In genomic region chrX:68822641-68823410, GRCh38 we compare ENCODE assay signal across 8 cellular contexts. TPM values are rescaled to one million over a fixed set of nuclear protein-coding genes. Genes with fewer than 3 reads are reported as not detected.
A peak's percentile ranks its signal among the peaks of the same experiment; 100 is the strongest.
DNase-seq lines count a peak whose midpoint lies in the region; ATAC-seq and TF ChIP-seq lines count a peak whose summit lies in the region.

No MANE protein-coding gene starts in this region.

- no peaks in the 10 kb centered on the region for H3K9me3 ChIP-seq in hepatocyte (ENCODE audit: low read depth)

- H3K4me1 ChIP-seq in hepatocyte (ENCODE audit: insufficient read depth), result no peaks in the 10 kb centered on the region

- no peaks in the 10 kb centered on the region for H3K36me3 ChIP-seq in hepatocyte (replicated peaks; ENCODE audit: insufficient read depth, low read depth)

- H3K27ac ChIP-seq in hepatocyte, result no peak overlapping the region

- H3K9me2 ChIP-seq in hepatocyte (replicated peaks; ENCODE audit: insufficient read depth), result no peaks in the 10 kb centered on the region

- peak; percentile 74 for DNase-seq in AG20443 (ENCODE audit: low spot score)
- peak; percentile 48 for DNase-seq in GM13977 (ENCODE audit: low spot score)
- peak; percentile 65 for DNase-seq in M059J (ENCODE audit: low read depth)
- DNase-seq in activated naive CD4-positive, alpha-beta T cell treated with anti-CD3 and anti-CD28 coated beads, Interleukin-2, amount 10 ng/mL, durations not matched to agents 7 days and 5 days, result peak; percentile 32
- DNase-seq in hepatocyte (ENCODE audit: low spot score), result peak; percentile 73
- DNase-seq in stimulated activated naive B cell treated with anti-CD40 and anti-IgM and Interleukin-4, amounts not matched to agents 10 μg/mL and 1 μg/mL and 100 μg/mL, for 72 hours, result no peak
- DNase-seq in globus pallidus (ENCODE audit: low spot score), result no peak

- H3K27me3 Mint-ChIP-seq in activated naive CD4-positive, alpha-beta T cell treated with anti-CD3 and anti-CD28 coated beads, Interleukin-2, amount 10 ng/mL, durations not matched to agents 7 days and 5 days, result peaks cover 13% of the 10 kb centered on the region
- peaks cover 6 to 19% of the 10 kb centered on the region in 2 donors for H3K27me3 Mint-ChIP-seq in stimulated activated naive B cell treated with anti-CD40 and anti-IgM and Interleukin-4, amounts not matched to agents 10 μg/mL and 1 μg/mL and 100 μg/mL, for 72 hours

- in situ Hi-C loops in GM13977 (cut with MboI; ENCODE audit: low pct_unique_long_range_greater_than_20kb, low sequenced_read_pairs, unreplicated experiment), result no loop called here

- no peaks in the 10 kb centered on the region for H3K79me2 ChIP-seq in hepatocyte

- no peak overlapping the region for H2AFZ ChIP-seq in hepatocyte

- no peak overlapping the region for H3K4me3 Mint-ChIP-seq in activated naive CD4-positive, alpha-beta T cell treated with anti-CD3 and anti-CD28 coated beads, Interleukin-2, amount 10 ng/mL, durations not matched to agents 7 days and 5 days
- peak overlapping the region in 1 of 2 donors; percentile 2 for H3K4me3 Mint-ChIP-seq in stimulated activated naive B cell treated with anti-CD40 and anti-IgM and Interleukin-4, amounts not matched to agents 10 μg/mL and 1 μg/mL and 100 μg/mL, for 72 hours

- H3K4me3 ChIP-seq in hepatocyte, result no peak overlapping the region

- no peak overlapping the region for H3K4me2 ChIP-seq in hepatocyte

- 47% methylated on average over 14 of the region's 14 CpGs for WGBS in hepatocyte (ENCODE audit: low lambda C conversion rate, missing lambda C conversion rate)

- peaks cover 2% of the 10 kb centered on the region for H3K4me1 Mint-ChIP-seq in activated naive CD4-positive, alpha-beta T cell treated with anti-CD3 and anti-CD28 coated beads, Interleukin-2, amount 10 ng/mL, durations not matched to agents 7 days and 5 days
- H3K4me1 Mint-ChIP-seq in stimulated activated naive B cell treated with anti-CD40 and anti-IgM and Interleukin-4, amounts not matched to agents 10 μg/mL and 1 μg/mL and 100 μg/mL, for 72 hours, result peaks cover 3 to 4% of the 10 kb centered on the region in 2 donors

- ATAC-seq in stimulated activated naive B cell treated with anti-CD40 and anti-IgM and Interleukin-4, amounts not matched to agents 10 μg/mL and 1 μg/mL and 100 μg/mL, for 72 hours (replicated peaks), result peak; percentile 72 to 87
- no peak for ATAC-seq in HG02970 (IDR thresholded peaks at IDR 0.05; ENCODE audit: low FRiP score, unreplicated experiment)

- CTCF ChIA-PET in activated naive CD4-positive, alpha-beta T cell treated with anti-CD3 and anti-CD28 coated beads, Interleukin-2, amount 10 ng/mL, durations not matched to agents 7 days and 5 days (lab: Charles Lee), result interaction anchor here (0.7 to 2.9 kb wide), 4 partner anchors 89 to 564 kb away, joined by 3 to 12 read pairs (median 6); no protein-coding TSS in a partner anchor

- no peaks in the 10 kb centered on the region for H3K27me3 ChIP-seq in hepatocyte

- no peak overlapping the region for H3K27ac Mint-ChIP-seq in activated naive CD4-positive, alpha-beta T cell treated with anti-CD3 and anti-CD28 coated beads, Interleukin-2, amount 10 ng/mL, durations not matched to agents 7 days and 5 days
- no peak overlapping the region for H3K27ac Mint-ChIP-seq in stimulated activated naive B cell treated with anti-CD40 and anti-IgM and Interleukin-4, amounts not matched to agents 10 μg/mL and 1 μg/mL and 100 μg/mL, for 72 hours

- no peaks in the 10 kb centered on the region for H3K9me3 Mint-ChIP-seq in activated naive CD4-positive, alpha-beta T cell treated with anti-CD3 and anti-CD28 coated beads, Interleukin-2, amount 10 ng/mL, durations not matched to agents 7 days and 5 days
- no peaks in the 10 kb centered on the region for H3K9me3 Mint-ChIP-seq in stimulated activated naive B cell treated with anti-CD40 and anti-IgM and Interleukin-4, amounts not matched to agents 10 μg/mL and 1 μg/mL and 100 μg/mL, for 72 hours

- H3K36me3 Mint-ChIP-seq in activated naive CD4-positive, alpha-beta T cell treated with anti-CD3 and anti-CD28 coated beads, Interleukin-2, amount 10 ng/mL, durations not matched to agents 7 days and 5 days, result no peaks in the 10 kb centered on the region
- no peaks in the 10 kb centered on the region for H3K36me3 Mint-ChIP-seq in stimulated activated naive B cell treated with anti-CD40 and anti-IgM and Interleukin-4, amounts not matched to agents 10 μg/mL and 1 μg/mL and 100 μg/mL, for 72 hours

- no peaks in the 10 kb centered on the region for H4K20me1 ChIP-seq in hepatocyte (ENCODE audit: insufficient read depth, poor library complexity, severe bottlenecking)

- TF ChIP-seq CTCF in GM13977 (IDR thresholded peaks at IDR 0.05; ENCODE audit: extremely low read depth, insufficient read depth, missing control alignments) (peak; percentile 47), hepatocyte (IDR thresholded peaks at IDR 0.05; ENCODE audit: poor library complexity) (peak; percentile 57)

RNA-seq across cellular contexts. Expression of gene EFNB1, which starts 6.0 kb away (rescaled TPM):
- 11.2 and 15.3 TPM in 2 replicates for total RNA-seq in M059J (2014; rRNA removed; shearing (Covaris generic))
- total RNA-seq in hepatocyte, result 36.4 and 46.4 TPM in 2 replicates
- 33.5 and 35.1 TPM in 2 replicates for polyA plus RNA-seq in hepatocyte

Comparison
In these comparisons a context has a peak if more than half of its experiments do, and no peak if none do; other contexts are left out.
1. DNase-seq: peak in AG20443 (single experiment), GM13977 (single experiment), M059J (single experiment), activated naive CD4-positive, alpha-beta T cell treated with anti-CD3 and anti-CD28 coated beads, Interleukin-2, amount 10 ng/mL, durations not matched to agents 7 days and 5 days (single experiment) and hepatocyte (single experiment); none in stimulated activated naive B cell treated with anti-CD40 and anti-IgM and Interleukin-4, amounts not matched to agents 10 μg/mL and 1 μg/mL and 100 μg/mL, for 72 hours (single experiment) and globus pallidus (single experiment).